8 cellular contexts compared by ENCODE assay signal in the genomic region with DNA sequence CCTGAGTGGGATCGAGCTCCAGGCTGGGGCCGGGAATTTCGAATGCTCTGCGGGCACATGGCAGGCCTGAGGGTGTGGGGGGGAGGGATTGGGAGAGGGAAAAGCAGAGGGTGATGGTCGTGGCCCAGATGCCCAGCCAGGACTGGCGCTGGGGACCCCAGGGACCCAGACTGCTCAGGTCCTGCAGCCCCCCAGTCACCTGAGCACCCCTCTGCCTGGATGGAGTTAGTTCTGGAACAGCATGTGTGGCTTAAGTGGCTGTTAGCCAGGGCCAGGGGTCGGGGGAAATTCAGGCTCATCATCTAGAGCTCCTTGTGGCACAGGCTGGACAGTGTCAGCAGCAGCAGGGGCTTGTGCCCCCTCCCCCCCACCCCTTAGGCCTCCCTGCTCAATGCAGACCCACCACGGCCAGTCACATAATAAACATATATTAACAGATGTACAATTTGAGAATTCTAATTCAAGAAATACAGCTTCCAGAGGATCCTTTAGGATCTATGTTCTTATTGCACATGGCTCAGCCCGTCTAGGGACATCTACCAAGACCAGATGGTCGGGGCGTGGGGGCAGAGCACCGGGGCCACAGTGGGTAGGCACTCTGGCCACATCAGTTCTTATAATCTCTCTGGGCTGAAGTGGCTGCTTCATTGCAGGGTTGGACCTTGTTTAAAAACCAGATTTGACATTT. TPM values are rescaled to one million over a fixed set of nuclear protein-coding genes. Genes with fewer than 3 reads are reported as not detected.
DNase-seq lines count a peak whose midpoint lies in the region; ATAC-seq, FAIRE-seq and TF ChIP-seq lines count a peak whose summit lies in the region.

No MANE protein-coding gene starts in this region.

- H3K79me2 ChIP-seq in astrocyte (ENCODE audit: insufficient read depth, low read length), result no peaks in the 10 kb centered on the region

- H3K4me3 Mint-ChIP-seq in activated naive CD4-positive, alpha-beta T cell treated with anti-CD3 and anti-CD28 coated beads, Interleukin-2, amount 50 U/mL, for 24 hours, result peak overlapping the region; percentile 3
- H3K4me3 Mint-ChIP-seq in astrocyte (ENCODE audit: unreplicated experiment) (peak overlapping the region; percentile 40), mesothelial cell of epicardium (no peak overlapping the region)

- no peak overlapping the region for H3K4me3 ChIP-seq in astrocyte (ENCODE audit: insufficient read depth, low read depth, low read length)
- H3K4me3 ChIP-seq in upper lobe of left lung, result peak overlapping the region in 1 of 4 donors; percentile 15

- TF ChIP-seq EP300 in upper lobe of left lung (IDR thresholded peaks at IDR 0.05), result no peak

- no peak overlapping the region for H3K9ac ChIP-seq in astrocyte (ENCODE audit: low read length)

- 41 to 42% methylated on average over 10 to 11 of the region's 12 CpGs for WGBS in upper lobe of left lung, 2 donors

- TF ChIP-seq CTCF in astrocyte (IDR thresholded peaks at IDR 0.05; ENCODE audit: insufficient read depth, low read depth, low read length) (no peak), mesothelial cell of epicardium (IDR thresholded peaks at IDR 0.05; ENCODE audit: unreplicated experiment) (no peak), upper lobe of left lung (IDR thresholded peaks at IDR 0.05) (no peak)

- H3K36me3 ChIP-seq in astrocyte (ENCODE audit: insufficient read depth, low read length), result peaks cover 14% of the 10 kb centered on the region
- peaks cover 0 to 29% (median 16%) of the 10 kb centered on the region in 4 donors for H3K36me3 ChIP-seq in upper lobe of left lung

- H3K27me3 Mint-ChIP-seq in activated naive CD4-positive, alpha-beta T cell treated with anti-CD3 and anti-CD28 coated beads, Interleukin-2, amount 50 U/mL, for 24 hours, result no peaks in the 10 kb centered on the region
- no peaks in the 10 kb centered on the region for H3K27me3 Mint-ChIP-seq in astrocyte (ENCODE audit: low read depth, unreplicated experiment)
- no peaks in the 10 kb centered on the region for H3K27me3 Mint-ChIP-seq in mesothelial cell of epicardium (ENCODE audit: low read depth)

- H3K27ac Mint-ChIP-seq in activated naive CD4-positive, alpha-beta T cell treated with anti-CD3 and anti-CD28 coated beads, Interleukin-2, amount 50 U/mL, for 24 hours, result no peak overlapping the region
- H3K27ac Mint-ChIP-seq in astrocyte (ENCODE audit: unreplicated experiment) (peak overlapping the region; percentile 58), mesothelial cell of epicardium (peak overlapping the region; percentile 93)

- H4K20me1 ChIP-seq in astrocyte (ENCODE audit: insufficient read depth, low read length), result peaks cover 6% of the 10 kb centered on the region

- peaks cover 3% of the 10 kb centered on the region for H3K36me3 Mint-ChIP-seq in activated naive CD4-positive, alpha-beta T cell treated with anti-CD3 and anti-CD28 coated beads, Interleukin-2, amount 50 U/mL, for 24 hours
- H3K36me3 Mint-ChIP-seq in astrocyte (ENCODE audit: low read depth, unreplicated experiment), result peaks cover 5% of the 10 kb centered on the region
- peaks cover 6% of the 10 kb centered on the region for H3K36me3 Mint-ChIP-seq in mesothelial cell of epicardium

- ATAC-seq in upper lobe of left lung (ENCODE audit: low FRiP score in 2 of 2) (no peak), HG03097 (IDR thresholded peaks at IDR 0.05; ENCODE audit: low FRiP score, unreplicated experiment) (no peak), GM18520 (IDR thresholded peaks at IDR 0.05; ENCODE audit: unreplicated experiment) (no peak)

- H3K27ac ChIP-seq in astrocyte (ENCODE audit: low read depth, low read length) (peak overlapping the region; percentile 34), upper lobe of left lung (peak overlapping the region; percentile 86 to 95 (median 92))

- FAIRE-seq in astrocyte (lab: Jason Lieb, UNC), result no peak

- peaks cover 55% of the 10 kb centered on the region for H3K4me1 ChIP-seq in astrocyte (ENCODE audit: insufficient read depth, low read length)
- H3K4me1 ChIP-seq in upper lobe of left lung, result peaks cover 93 to 98% (median 95%) of the 10 kb centered on the region in 4 donors

- H3K4me1 Mint-ChIP-seq in activated naive CD4-positive, alpha-beta T cell treated with anti-CD3 and anti-CD28 coated beads, Interleukin-2, amount 50 U/mL, for 24 hours, result peaks cover 93% of the 10 kb centered on the region
- H3K4me1 Mint-ChIP-seq in astrocyte (ENCODE audit: low read depth, unreplicated experiment) (peaks cover 36% of the 10 kb centered on the region), mesothelial cell of epicardium (peaks cover 62% of the 10 kb centered on the region)

- no peak overlapping the region for H2AFZ ChIP-seq in astrocyte (ENCODE audit: low read depth, low read length)

- no peak for DNase-seq in activated naive CD4-positive, alpha-beta T cell (lab: John Stamatoyannopoulos, UW)
- no peak for DNase-seq in astrocyte (ENCODE audit: low read depth)
- DNase-seq in mesothelial cell of epicardium (ENCODE audit: low spot score in 2 of 2, unreplicated experiment in 2 of 2), result no peak
- no peak for DNase-seq in upper lobe of left lung
- DNase-seq in NCI-H510A (lab: John Stamatoyannopoulos, UW), result no peak

- H3K9me3 ChIP-seq in astrocyte (ENCODE audit: insufficient read depth, low read depth, low read length), result no peaks in the 10 kb centered on the region
- H3K9me3 ChIP-seq in upper lobe of left lung, result no peaks in the 10 kb centered on the region

- no peak overlapping the region for H3K4me2 ChIP-seq in astrocyte (ENCODE audit: low read length)

- H3K9me3 Mint-ChIP-seq in activated naive CD4-positive, alpha-beta T cell treated with anti-CD3 and anti-CD28 coated beads, Interleukin-2, amount 50 U/mL, for 24 hours, result no peaks in the 10 kb centered on the region
- H3K9me3 Mint-ChIP-seq in astrocyte (ENCODE audit: unreplicated experiment) (no peaks in the 10 kb centered on the region), mesothelial cell of epicardium (no peaks in the 10 kb centered on the region)

- H3K27me3 ChIP-seq in astrocyte (ENCODE audit: insufficient read depth, low read length), result no peaks in the 10 kb centered on the region
- H3K27me3 ChIP-seq in upper lobe of left lung, result no peaks in the 10 kb centered on the region

- TF ChIP-seq POLR2A in upper lobe of left lung (IDR thresholded peaks at IDR 0.05), result no peak

RNA-seq across cellular contexts. Expression of a gene that starts 22.2 kb away (rescaled TPM):
- 24.3 and 24.8 TPM in 2 replicates for total RNA-seq in astrocyte
- total RNA-seq in mesothelial cell of epicardium, result 31.4 to 35.3 TPM (median 32.1 TPM) in 3 replicates
- total RNA-seq in upper lobe of left lung, result 10 to 100 TPM; 24.4 to 81.7 (median 49.2) TPM

RNA-seq across cellular contexts. Expression of a gene that starts 58.8 kb away (rescaled TPM):
- 244 and 313 TPM in 2 replicates for total RNA-seq in astrocyte
- 61.6 to 62.5 TPM (median 61.9 TPM) in 3 replicates for total RNA-seq in mesothelial cell of epicardium
- 100 to 1,000 TPM in 5 of 6 donors, 10 to 100 TPM in 1; 81.0 to 218 (median 151) TPM for total RNA-seq in upper lobe of left lung
